ENCODE assay signal across 7 cellular contexts in genomic region chr16:49740190-49740589, GRCh38.
"Had no signal": no experiment of that assay in that cellular context is flagged by ENCODE, and none has a peak within 500 bp of the region (broad histone marks: within the 10 kb centered on the region; RNA-seq: fewer than 3 reads in every experiment).

No MANE protein-coding gene starts in this region.

- H2AFZ ChIP-seq: GM23338 had no signal

- H3K4me3 Mint-ChIP-seq: GM23338, IgD-negative memory B cell had no signal

- FAIRE-seq: HepG2 had no signal

- H3K4me2 ChIP-seq: GM23338 had no signal

- H3K36me3 Mint-ChIP-seq: IgD-negative memory B cell had no signal

- H3K27me3 Mint-ChIP-seq: IgD-negative memory B cell had no signal

- H3K4me3 ChIP-seq: GM23338 had no signal

- H3K27ac Mint-ChIP-seq: IgD-negative memory B cell had no signal

- DNase-seq: H7, HCEC 1CT, KBM-7 had no signal

- H3K27ac ChIP-seq: HL-60 had no signal

- H3K9me3 Mint-ChIP-seq: GM23338 had no signal
